In genomic region chr3:138114431-138114918, GRCh38 we compare ENCODE assay signal across 8 cellular contexts. TPM values are rescaled to one million over a fixed set of nuclear protein-coding genes. Genes with fewer than 3 reads are reported as not detected.
A peak's percentile ranks its signal among the peaks of the same experiment; 100 is the strongest.
DNase-seq lines count a peak whose midpoint lies in the region; ATAC-seq and TF ChIP-seq lines count a peak whose summit lies in the region.

No MANE protein-coding gene starts in this region.

- H3K4me1 Mint-ChIP-seq in nephron progenitor cell = peaks cover 36% of the 10 kb centered on the region

- peak overlapping the region; percentile 94 for H3K27ac Mint-ChIP-seq in nephron progenitor cell

- H3K36me3 ChIP-seq in Peyer's patch = no peaks in the 10 kb centered on the region

- no peaks in the 10 kb centered on the region for H3K9me3 Mint-ChIP-seq in nephron progenitor cell

- peaks cover 4% of the 10 kb centered on the region for H3K27me3 Mint-ChIP-seq in nephron progenitor cell (ENCODE audit: low read depth, poor library complexity)

- no peak for TF ChIP-seq POLR2A in Peyer's patch (IDR thresholded peaks at IDR 0.05)

- DNase-seq in EL (peak; percentile 49), Peyer's patch (no peak), epithelial cell of esophagus (ENCODE audit: low read depth) (no peak), nephron progenitor cell (peak; percentile 18), SIG-M5 (lab: John Stamatoyannopoulos, UW) (no peak), NK-92 (lab: John Stamatoyannopoulos, UW; ENCODE audit: unreplicated experiment) (no peak)

- H3K4me1 ChIP-seq in Peyer's patch = peaks cover 0 to 10% (median 3%) of the 10 kb centered on the region in 4 donors

- peaks cover 0 to 2% of the 10 kb centered on the region in 2 donors for H3K27me3 ChIP-seq in Peyer's patch

- ATAC-seq in GM21619 (IDR thresholded peaks at IDR 0.05; ENCODE audit: unreplicated experiment) (no peak), HG03139 (IDR thresholded peaks at IDR 0.05; ENCODE audit: unreplicated experiment) (no peak)

- H3K4me3 ChIP-seq in Peyer's patch (peak overlapping the region; percentile 52 to 66 (median 56)), epithelial cell of esophagus (ENCODE audit: low read length) (peak overlapping the region; percentile 48)

- H3K36me3 Mint-ChIP-seq in nephron progenitor cell (ENCODE audit: low read depth) = peaks cover 11% of the 10 kb centered on the region

- peak overlapping the region; percentile 94 for H3K4me3 Mint-ChIP-seq in nephron progenitor cell

- TF ChIP-seq CTCF in Peyer's patch (IDR thresholded peaks at IDR 0.05) (no peak), epithelial cell of esophagus (IDR thresholded peaks at IDR 0.05; ENCODE audit: insufficient read depth, low read depth, low read length, missing control alignments) (no peak), nephron progenitor cell (IDR thresholded peaks at IDR 0.05) (no peak)

- H3K9me3 ChIP-seq in Peyer's patch = no peaks in the 10 kb centered on the region

- H3K27ac ChIP-seq in Peyer's patch = peak overlapping the region; percentile 67 to 87 (median 74)

RNA-seq across cellular contexts. Expression of gene DZIP1L, which starts 0.9 kb away (rescaled TPM):
- total RNA-seq in Peyer's patch = 10 to 100 TPM in 1 of 4 donors, 1 to 10 TPM in 3; 2.8 to 40.4 (median 5.5) TPM

RNA-seq across cellular contexts. Expression of gene A4GNT, which starts 17.7 kb away (rescaled TPM):
- not detected for total RNA-seq in Peyer's patch

Comparison
In these comparisons a context has a peak if more than half of its experiments do, and no peak if none do; other contexts are left out.
1. DNase-seq: peak in EL (single experiment) and nephron progenitor cell (single experiment); none in Peyer's patch (0 of 3), epithelial cell of esophagus (single experiment), SIG-M5 (single experiment) and NK-92 (single experiment).